In the genomic region with DNA sequence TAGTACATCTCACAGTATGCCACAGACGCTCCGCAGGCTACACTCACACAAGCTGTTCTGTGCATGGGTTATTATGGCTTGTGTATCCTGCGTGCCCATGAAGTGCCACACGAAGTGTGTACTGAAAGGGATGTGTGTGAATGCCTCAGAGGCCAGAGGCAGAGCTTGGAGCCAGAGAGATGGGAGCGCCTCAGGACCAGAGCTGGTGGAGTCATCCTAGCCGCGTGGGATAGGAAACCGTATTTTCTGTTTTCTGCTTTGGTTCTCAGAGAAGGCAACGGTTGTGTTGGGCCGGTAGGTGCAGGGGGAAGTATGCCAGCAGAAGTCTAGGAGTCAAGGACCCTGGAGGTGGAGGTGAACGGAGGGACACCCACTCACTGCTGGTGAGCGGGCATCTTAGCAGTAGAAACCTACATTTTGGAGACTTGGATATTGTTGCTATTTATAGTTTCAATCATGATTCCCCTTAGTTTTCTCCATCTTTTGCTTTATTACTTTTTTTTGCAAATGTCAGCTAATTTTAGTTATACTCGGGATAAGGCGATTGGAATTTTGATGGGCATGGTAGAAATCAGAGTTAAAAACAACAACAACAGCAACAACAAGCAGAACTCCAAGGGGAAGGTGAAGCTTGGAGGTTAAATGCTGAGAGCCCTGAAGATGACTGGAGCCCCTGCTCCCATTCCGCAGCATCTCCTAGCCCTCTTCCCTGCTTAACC, we compare ENCODE assay signal across 27 cellular contexts.
"Had no signal": no experiment of that assay in that cellular context is flagged by ENCODE, and none has a peak within 500 bp of the region (broad histone marks: within the 10 kb centered on the region; RNA-seq: fewer than 3 reads in every experiment).

No MANE protein-coding gene starts in this region.

- H3K36me3 ChIP-seq: adrenal gland, colonic mucosa, left lung, neutrophil, pancreas, transverse colon, uterus, WERI-Rb-1 had no signal

- ATAC-seq: activated CD8-positive, alpha-beta memory T cell treated with anti-CD3 and anti-CD28 coated beads, Interleukin-2, amount 10 ng/mL, durations not matched to agents 7 days and 5 days; activated CD8-positive, alpha-beta T cell treated with anti-CD3 and anti-CD28 coated beads for 36 hours; left lung; natural killer cell; pancreas; sciatic nerve; stimulated activated naive B cell treated with anti-CD40 and anti-IgM and Interleukin-4, amounts not matched to agents 10 μg/mL and 1 μg/mL and 100 μg/mL, for 72 hours; T-cell had no signal

- FAIRE-seq: astrocyte, pancreas, TTC549 had no signal

- H3K27me3 ChIP-seq: adrenal gland, colonic mucosa, dorsolateral prefrontal cortex, left lung, neutrophil, pancreas, transverse colon, uterus had no signal

- H3K36me3 Mint-ChIP-seq: activated CD8-positive, alpha-beta memory T cell treated with anti-CD3 and anti-CD28 coated beads, Interleukin-2, amount 10 ng/mL, durations not matched to agents 7 days and 5 days; mesothelial cell of epicardium; natural killer cell; T-cell had no signal

- H3K4me3 ChIP-seq: adrenal gland, colonic mucosa, dorsolateral prefrontal cortex, left lung, pancreas, transverse colon, uterus had no signal

- DNase-seq: activated CD4-positive, alpha-beta T cell treated with anti-CD3 and anti-CD28 coated beads, Interleukin-2, amount 10 ng/mL, durations not matched to agents 7 days and 5 days; activated CD4-positive, CD25-positive, alpha-beta regulatory T cell treated with anti-CD3 and anti-CD28 coated beads, Interleukin-2, amount 50 U/mL, for 72 hours; activated CD8-positive, alpha-beta memory T cell treated with anti-CD3 and anti-CD28 coated beads, Interleukin-2, amount 10 ng/mL, durations not matched to agents 7 days and 5 days; activated CD8-positive, alpha-beta T cell treated with anti-CD3 and anti-CD28 coated beads for 36 hours; activated gamma-delta T cell treated with Interleukin-2 at 50 U/mL for 16 hours; activated T-cell treated with anti-CD3 and anti-CD28 coated beads for 4 hours; colonic mucosa; dorsolateral prefrontal cortex; left lung; mammary epithelial cell; natural killer cell; pancreas; stimulated activated CD4-positive, alpha-beta T cell treated with anti-CD3 and anti-CD28 coated beads, Interleukin-2, amount 100 ng/mL, for 48 hours; stimulated activated CD8-positive, alpha-beta memory T cell treated with anti-CD3 and anti-CD28 coated beads, Interleukin-4, amount 100 ng/mL, for 48 hours; stimulated activated naive B cell treated with anti-CD40 and anti-IgM and Interleukin-4, amounts not matched to agents 10 μg/mL and 1 μg/mL and 100 μg/mL, for 72 hours; T-cell; transverse colon; uterus; WERI-Rb-1 had no signal

- H3K9me3 Mint-ChIP-seq: activated T-helper 1 cell treated with anti-CD3 and anti-CD28 coated beads, Interleukin-12 subunit alpha, Interleukin-12 subunit beta, Interleukin-2, Interleukin-4 antibody, amounts not matched to agents 30 ng/mL and 10 ng/mL and 1 ng/mL, durations not matched to agents 14 hours and 24 hours and 36 hours; natural killer cell had no signal

- H3K27ac ChIP-seq: adrenal gland, colonic mucosa, dorsolateral prefrontal cortex, left lung, neutrophil, pancreas, transverse colon, uterus, WERI-Rb-1 had no signal

- H3K9me3 ChIP-seq: adrenal gland, colonic mucosa, left lung, neutrophil, pancreas, transverse colon, uterus had no signal

- H3K4me1 ChIP-seq: colonic mucosa, pancreas had no signal

- H3K4me3 Mint-ChIP-seq: activated CD4-positive, alpha-beta T cell treated with anti-CD3 and anti-CD28 coated beads, Interleukin-2, amount 10 ng/mL, durations not matched to agents 7 days and 5 days; activated CD8-positive, alpha-beta memory T cell treated with anti-CD3 and anti-CD28 coated beads, Interleukin-2, amount 10 ng/mL, durations not matched to agents 7 days and 5 days; activated CD8-positive, alpha-beta T cell treated with anti-CD3 and anti-CD28 coated beads for 36 hours; activated naive CD8-positive, alpha-beta T cell; activated T-helper 1 cell treated with anti-CD3 and anti-CD28 coated beads, Interleukin-12 subunit alpha, Interleukin-12 subunit beta, Interleukin-2, Interleukin-4 antibody, amounts not matched to agents 30 ng/mL and 10 ng/mL and 1 ng/mL, durations not matched to agents 14 hours and 24 hours and 36 hours; mesothelial cell of epicardium; natural killer cell; stimulated activated naive B cell treated with anti-CD40 and anti-IgM and Interleukin-4, amounts not matched to agents 10 μg/mL and 1 μg/mL and 100 μg/mL, for 72 hours; T-cell had no signal

- H3K27ac Mint-ChIP-seq: activated CD4-positive, alpha-beta T cell treated with anti-CD3 and anti-CD28 coated beads, Interleukin-2, amount 10 ng/mL, durations not matched to agents 7 days and 5 days; activated CD8-positive, alpha-beta memory T cell treated with anti-CD3 and anti-CD28 coated beads, Interleukin-2, amount 10 ng/mL, durations not matched to agents 7 days and 5 days; activated CD8-positive, alpha-beta T cell treated with anti-CD3 and anti-CD28 coated beads for 36 hours; activated naive CD8-positive, alpha-beta T cell; activated T-helper 1 cell treated with anti-CD3 and anti-CD28 coated beads, Interleukin-12 subunit alpha, Interleukin-12 subunit beta, Interleukin-2, Interleukin-4 antibody, amounts not matched to agents 30 ng/mL and 10 ng/mL and 1 ng/mL, durations not matched to agents 14 hours and 24 hours and 36 hours; mesothelial cell of epicardium; natural killer cell; stimulated activated naive B cell treated with anti-CD40 and anti-IgM and Interleukin-4, amounts not matched to agents 10 μg/mL and 1 μg/mL and 100 μg/mL, for 72 hours; T-cell had no signal

- H3K4me1 Mint-ChIP-seq: activated CD4-positive, alpha-beta T cell treated with anti-CD3 and anti-CD28 coated beads, Interleukin-2, amount 10 ng/mL, durations not matched to agents 7 days and 5 days; natural killer cell; T-cell had no signal
